Comparison of ENCODE assay signal across 21 cellular contexts in genomic region chr17:41498276-41498675, GRCh38. TPM values are rescaled to one million over a fixed set of nuclear protein-coding genes. Genes with fewer than 3 reads are reported as not detected.
DNase-seq lines count a peak whose midpoint lies in the region; ATAC-seq, FAIRE-seq and TF ChIP-seq lines count a peak whose summit lies in the region.
"Had no signal": no experiment of that assay in that cellular context is flagged by ENCODE, and none has a peak within 500 bp of the region (broad histone marks: within the 10 kb centered on the region; RNA-seq: fewer than 3 reads in every experiment).

No MANE protein-coding gene starts in this region.

- H3K9ac ChIP-seq in keratinocyte (ENCODE audit: control insufficient read depth, extremely low read depth, insufficient read depth, low read length), result no peak overlapping the region

- no peak for DNase-seq in Right ventricle myocardium superior
- DNase-seq in left ventricle myocardium superior, result no peak
- peak; percentile 32 for DNase-seq in SIG-M5 (lab: John Stamatoyannopoulos, UW)
- DNase-seq in keratinocyte (ENCODE audit: low read depth, low spot score), result no peak
- DNase-seq in HCEC 1CT, result no peak
- DNase-seq in activated naive CD8-positive, alpha-beta T cell treated with anti-CD3 and anti-CD28 coated beads, Interleukin-2, amount 50 U/mL, for 24 hours, result no peak
- DNase-seq: activated effector memory CD4-positive, alpha-beta T cell treated with Interleukin-2 at 50 U/mL for 16 hours; aorta; Caco-2; dorsolateral prefrontal cortex; NCI-H187 treated with DMSO at 0.1 percent for 48 hours; NCI-H748 treated with DMSO at 0.1 percent for 48 hours; nucleus accumbens; stimulated activated CD4-positive, alpha-beta T cell treated with anti-CD3 and anti-CD28 coated beads, Interleukin-4, amount 100 ng/mL, for 4 hours; uterus had no signal

- no peak overlapping the region for H3K4me3 ChIP-seq in keratinocyte (ENCODE audit: control insufficient read depth in 2 of 3, extremely low read depth in 1 of 3, insufficient read depth in 2 of 3, low read depth in 1 of 3, low read length in 3 of 3)
- H3K4me3 ChIP-seq in urinary bladder (ENCODE audit: low read depth, low read length), result no peak overlapping the region
- H3K4me3 ChIP-seq: dorsolateral prefrontal cortex, uterus had no signal

- H3K4me3 Mint-ChIP-seq in activated naive CD8-positive, alpha-beta T cell treated with anti-CD3 and anti-CD28 coated beads, Interleukin-2, amount 50 U/mL, for 24 hours, result no peak overlapping the region
- H3K4me3 Mint-ChIP-seq: WTC11 had no signal

- no peak overlapping the region for H3K4me2 ChIP-seq in keratinocyte (ENCODE audit: control insufficient read depth, extremely low read depth, insufficient read depth, low read depth, low read length)

- H3K27me3 Mint-ChIP-seq in activated naive CD8-positive, alpha-beta T cell treated with anti-CD3 and anti-CD28 coated beads, Interleukin-2, amount 50 U/mL, for 24 hours, result peaks cover 2% of the 10 kb centered on the region

- no peaks in the 10 kb centered on the region for H3K79me2 ChIP-seq in keratinocyte (ENCODE audit: control insufficient read depth, insufficient read depth, low read length)

- dilution Hi-C loops in keratinocyte (cut with MboI; ENCODE audit: extremely low pct_ligation_motif_present, low sequenced_read_pairs), result no loop called here

- H3K9me1 ChIP-seq in keratinocyte (ENCODE audit: control insufficient read depth, extremely low read depth, insufficient read depth, low read length), result no peaks in the 10 kb centered on the region

- peak; percentile 77 for FAIRE-seq in keratinocyte (lab: Jason Lieb, UNC)

- H3K27ac ChIP-seq in keratinocyte (ENCODE audit: control insufficient read depth, insufficient read depth, low read length), result no peak overlapping the region
- H3K27ac ChIP-seq in urinary bladder (ENCODE audit: low read depth), result peak overlapping the region; percentile 34
- H3K27ac ChIP-seq: uterus had no signal

- H3K9me3 ChIP-seq in keratinocyte (ENCODE audit: control insufficient read depth, low read depth, low read length), result no peaks in the 10 kb centered on the region
- H3K9me3 ChIP-seq: Caco-2, uterus had no signal

- 64% methylated on average over 6 of the region's 6 CpGs for WGBS in urinary bladder

- peaks cover 10% of the 10 kb centered on the region for H3K4me1 Mint-ChIP-seq in activated naive CD8-positive, alpha-beta T cell treated with anti-CD3 and anti-CD28 coated beads, Interleukin-2, amount 50 U/mL, for 24 hours

- peak; percentile 48 for ATAC-seq in Right ventricle myocardium superior (ENCODE audit: poor library complexity)
- no peak for ATAC-seq in left ventricle myocardium superior
- no peak for ATAC-seq in activated naive CD8-positive, alpha-beta T cell treated with anti-CD3 and anti-CD28 coated beads, Interleukin-2, amount 50 U/mL, for 24 hours
- no peak for ATAC-seq in GM21381 (IDR thresholded peaks at IDR 0.05; ENCODE audit: unreplicated experiment)
- ATAC-seq: WTC11 had no signal

- no peaks in the 10 kb centered on the region for H3K9me3 Mint-ChIP-seq in activated naive CD8-positive, alpha-beta T cell treated with anti-CD3 and anti-CD28 coated beads, Interleukin-2, amount 50 U/mL, for 24 hours
- H3K9me3 Mint-ChIP-seq: WTC11 had no signal

- no peaks in the 10 kb centered on the region for H4K20me1 ChIP-seq in keratinocyte (ENCODE audit: control insufficient read depth, extremely low read depth, insufficient read depth, low read length)

- H3K4me1 ChIP-seq in keratinocyte (ENCODE audit: control insufficient read depth, extremely low read depth, insufficient read depth, low read length), result peaks cover 42% of the 10 kb centered on the region
- H3K4me1 ChIP-seq in urinary bladder (ENCODE audit: insufficient read depth), result no peaks in the 10 kb centered on the region
- H3K4me1 ChIP-seq: Caco-2 had no signal

- H3K27me3 ChIP-seq in keratinocyte (ENCODE audit: control insufficient read depth, extremely low read depth, insufficient read depth, low read length), result no peaks in the 10 kb centered on the region
- H3K27me3 ChIP-seq: uterus had no signal

- intact Hi-C loops in Right ventricle myocardium superior (cut with DNase I) (no loop called here), left ventricle myocardium superior (cut with micrococcal nuclease) (no loop called here)

- no peak overlapping the region for H3K27ac Mint-ChIP-seq in activated naive CD8-positive, alpha-beta T cell treated with anti-CD3 and anti-CD28 coated beads, Interleukin-2, amount 50 U/mL, for 24 hours
- H3K27ac Mint-ChIP-seq: WTC11 had no signal

- H2AFZ ChIP-seq in keratinocyte (ENCODE audit: control insufficient read depth, low read length), result no peak overlapping the region

- TF ChIP-seq CTCF in keratinocyte (optimal IDR thresholded peaks at IDR 0.05 in 1 of 3, IDR thresholded peaks at IDR 0.05 in 1 of 3, conservative IDR thresholded peaks at IDR 0.05 in 1 of 3; ENCODE audit: extremely low read depth in 1 of 3, insufficient read depth in 2 of 3, low read length in 3 of 3), result no peak

- no peaks in the 10 kb centered on the region for H3K36me3 Mint-ChIP-seq in activated naive CD8-positive, alpha-beta T cell treated with anti-CD3 and anti-CD28 coated beads, Interleukin-2, amount 50 U/mL, for 24 hours (ENCODE audit: low read depth)
- H3K36me3 Mint-ChIP-seq: WTC11 had no signal

- H3K36me3 ChIP-seq in keratinocyte (ENCODE audit: control insufficient read depth in 2 of 2, extremely low read depth in 1 of 2, insufficient read depth in 2 of 2, low read length in 2 of 2) (no peaks in the 10 kb centered on the region), urinary bladder (ENCODE audit: insufficient read depth) (no peaks in the 10 kb centered on the region)
- H3K36me3 ChIP-seq: uterus had no signal

RNA-seq across cellular contexts. Expression of gene KRT13, which starts 7.1 kb away (rescaled TPM):
- not detected for total RNA-seq in Right ventricle myocardium superior
- total RNA-seq in left ventricle myocardium superior, result not detected
- polyA plus RNA-seq in keratinocyte, result 15.2 to 46.6 TPM (median 24.0 TPM) in 3 replicates
- polyA plus RNA-seq in keratinocyte (2011; ENCODE audit: low read depth), result 4.2 TPM
- 38.3 and 41.9 TPM in 2 replicates for polyA plus RNA-seq in keratinocyte (2011; cell fraction: cytosol; rRNA removed)
- 84.8 and 170 TPM in 2 replicates for polyA plus RNA-seq in keratinocyte (2011; cell fraction: nucleus; rRNA removed)
- 5.4 and 12.9 TPM in 2 replicates for polyA plus RNA-seq in keratinocyte (2012; ENCODE audit: low replicate concordance)
- polyA minus RNA-seq in keratinocyte, result 20.5 to 41.8 TPM (median 22.2 TPM) in 3 replicates
- 23.6 TPM for polyA minus RNA-seq in keratinocyte (2011; cell fraction: cytosol; rRNA and poly(A)+ RNA removed)
- polyA minus RNA-seq in keratinocyte (2011; cell fraction: nucleus; rRNA and poly(A)+ RNA removed), result 32.3 and 50.6 TPM in 2 replicates
- total RNA-seq in urinary bladder, result 356 TPM
- polyA plus RNA-seq in urinary bladder, result 401 TPM
- total RNA-seq: activated CD8-positive, alpha-beta memory T cell treated with anti-CD3 and anti-CD28 coated beads for 36 hours; aorta; Caco-2; fibroblast of villous mesenchyme; mesenteric fat pad; WTC11 had no signal

RNA-seq across cellular contexts. Expression of gene KRT36, which starts 8.6 kb away (rescaled TPM):
- total RNA-seq in Right ventricle myocardium superior, result not detected
- total RNA-seq in left ventricle myocardium superior, result not detected
- not detected in 3 replicates for polyA plus RNA-seq in keratinocyte
- not detected for polyA plus RNA-seq in keratinocyte (2011; ENCODE audit: low read depth)
- not detected in 2 replicates for polyA plus RNA-seq in keratinocyte (2011; cell fraction: cytosol; rRNA removed)
- not detected in 2 replicates for polyA plus RNA-seq in keratinocyte (2011; cell fraction: nucleus; rRNA removed)
- polyA plus RNA-seq in keratinocyte (2012; ENCODE audit: low replicate concordance), result not detected in 2 replicates
- polyA minus RNA-seq in keratinocyte, result not detected in 3 replicates
- polyA minus RNA-seq in keratinocyte (2011; cell fraction: cytosol; rRNA and poly(A)+ RNA removed), result not detected
- not detected in 2 replicates for polyA minus RNA-seq in keratinocyte (2011; cell fraction: nucleus; rRNA and poly(A)+ RNA removed)
- not detected for total RNA-seq in urinary bladder
- not detected for polyA plus RNA-seq in urinary bladder
- total RNA-seq: activated CD8-positive, alpha-beta memory T cell treated with anti-CD3 and anti-CD28 coated beads for 36 hours; aorta; Caco-2; dorsolateral prefrontal cortex; mesenteric fat pad; uterus; WTC11 had no signal

RNA-seq across cellular contexts. Expression of gene KRT35, which starts 17.3 kb away (rescaled TPM):
- total RNA-seq in Right ventricle myocardium superior (not detected), left ventricle myocardium superior (not detected), urinary bladder (not detected)
- polyA plus RNA-seq in keratinocyte (not detected in 3 replicates), urinary bladder (not detected)
- polyA plus RNA-seq in keratinocyte (2011; ENCODE audit: low read depth), result not detected
- not detected in 2 replicates for polyA plus RNA-seq in keratinocyte (2011; cell fraction: cytosol; rRNA removed)
- polyA plus RNA-seq in keratinocyte (2011; cell fraction: nucleus; rRNA removed), result not detected in 2 replicates
- polyA plus RNA-seq in keratinocyte (2012; ENCODE audit: low replicate concordance), result not detected in 2 replicates
- polyA minus RNA-seq in keratinocyte, result not detected in 3 replicates
- not detected for polyA minus RNA-seq in keratinocyte (2011; cell fraction: cytosol; rRNA and poly(A)+ RNA removed)
- polyA minus RNA-seq in keratinocyte (2011; cell fraction: nucleus; rRNA and poly(A)+ RNA removed), result not detected in 2 replicates
- total RNA-seq: activated CD8-positive, alpha-beta memory T cell treated with anti-CD3 and anti-CD28 coated beads for 36 hours; aorta; Caco-2; dorsolateral prefrontal cortex; fibroblast of villous mesenchyme; mesenteric fat pad; uterus; WTC11 had no signal
- polyA plus RNA-seq: aorta had no signal

RNA-seq across cellular contexts. Expression of gene KRT15, which starts 20.4 kb away (rescaled TPM):
- total RNA-seq in Right ventricle myocardium superior, result not detected
- total RNA-seq in left ventricle myocardium superior, result 0.32 TPM
- 505 to 838 TPM (median 729 TPM) in 3 replicates for polyA plus RNA-seq in keratinocyte
- polyA plus RNA-seq in keratinocyte (2011; ENCODE audit: low read depth), result 432 TPM
- 289 and 341 TPM in 2 replicates for polyA plus RNA-seq in keratinocyte (2011; cell fraction: cytosol; rRNA removed)
- polyA plus RNA-seq in keratinocyte (2011; cell fraction: nucleus; rRNA removed), result 596 and 717 TPM in 2 replicates
- 349 and 756 TPM in 2 replicates for polyA plus RNA-seq in keratinocyte (2012; ENCODE audit: low replicate concordance)
- 290 to 313 TPM (median 304 TPM) in 3 replicates for polyA minus RNA-seq in keratinocyte
- 129 TPM for polyA minus RNA-seq in keratinocyte (2011; cell fraction: cytosol; rRNA and poly(A)+ RNA removed)
- 90.1 and 93.1 TPM in 2 replicates for polyA minus RNA-seq in keratinocyte (2011; cell fraction: nucleus; rRNA and poly(A)+ RNA removed)
- total RNA-seq in urinary bladder, result 4.7 TPM
- 11.9 TPM for polyA plus RNA-seq in urinary bladder
- total RNA-seq: activated CD8-positive, alpha-beta memory T cell treated with anti-CD3 and anti-CD28 coated beads for 36 hours; aorta; mesenteric fat pad had no signal

RNA-seq across cellular contexts. Expression of gene KRT19, which starts 29.8 kb away (rescaled TPM):
- total RNA-seq in Right ventricle myocardium superior, result 0.46 TPM
- total RNA-seq in left ventricle myocardium superior, result 6.8 TPM
- 29.7 to 60.4 TPM (median 35.5 TPM) in 3 replicates for polyA plus RNA-seq in keratinocyte
- polyA plus RNA-seq in keratinocyte (2011; ENCODE audit: low read depth), result 8.6 TPM
- 22.7 and 31.3 TPM in 2 replicates for polyA plus RNA-seq in keratinocyte (2011; cell fraction: cytosol; rRNA removed)
- 39.4 and 46.1 TPM in 2 replicates for polyA plus RNA-seq in keratinocyte (2011; cell fraction: nucleus; rRNA removed)
- polyA plus RNA-seq in keratinocyte (2012; ENCODE audit: low replicate concordance), result 4.1 and 67.7 TPM in 2 replicates
- 27.5 to 67.0 TPM (median 34.9 TPM) in 3 replicates for polyA minus RNA-seq in keratinocyte
- 44.3 TPM for polyA minus RNA-seq in keratinocyte (2011; cell fraction: cytosol; rRNA and poly(A)+ RNA removed)
- polyA minus RNA-seq in keratinocyte (2011; cell fraction: nucleus; rRNA and poly(A)+ RNA removed), result 14.4 and 24.6 TPM in 2 replicates
- 299 TPM for total RNA-seq in urinary bladder
- polyA plus RNA-seq in urinary bladder, result 418 TPM
- total RNA-seq: activated CD8-positive, alpha-beta memory T cell treated with anti-CD3 and anti-CD28 coated beads for 36 hours had no signal

Comparison
In these comparisons a context has a peak if more than half of its experiments do, and no peak if none do; other contexts are left out.
1. RNA of gene KRT13, which starts 7.1 kb away (total RNA-seq): 356 TPM in urinary bladder (single experiment); not detected in Right ventricle myocardium superior (single experiment) and not detected in left ventricle myocardium superior (single experiment); every median in the first group is over 100 times any median in the second.